1 cellular context compared by ENCODE assay signal in genomic region chr13:75760182-75760981, GRCh38.
TF ChIP-seq lines count a peak whose summit lies in the region.

No MANE protein-coding gene starts in this region.

TF ChIP-seq in HepG2, 621 proteins besides CTCF, POLR2A, EP300 and RAD21 (continued from another document and continues in another):
- TF ChIP-seq MIER2 (CRISPR knock-in tag; IDR thresholded peaks at IDR 0.05) (no peak; the same call in 1 of the 2 replicates), TOPORS (CRISPR knock-in tag; IDR thresholded peaks at IDR 0.05) (no peak), FOXC1 (CRISPR knock-in tag; IDR thresholded peaks at IDR 0.05; ENCODE audit: borderline replicate concordance) (no peak), ISL2 (CRISPR knock-in tag; IDR thresholded peaks at IDR 0.05) (peak; percentile 77), ZNF782 (CRISPR knock-in tag; IDR thresholded peaks at IDR 0.05; ENCODE audit: borderline replicate concordance) (no peak), ZNF383 (CRISPR knock-in tag; IDR thresholded peaks at IDR 0.05; ENCODE audit: borderline replicate concordance) (no peak), TCF7L2 (IDR thresholded peaks at IDR 0.05; ENCODE audit: low read depth, low read length) (peak; percentile 73; the same call in 1 of the 2 replicates), TEAD3 (CRISPR knock-in tag; optimal IDR thresholded peaks at IDR 0.05; ENCODE audit: borderline replicate concordance) (peak; percentile 39), ZKSCAN8 (CRISPR knock-in tag; IDR thresholded peaks at IDR 0.05; ENCODE audit: borderline replicate concordance) (peak; percentile 36; the same call in 1 of the 2 replicates), CREBL2 (CRISPR knock-in tag; IDR thresholded peaks at IDR 0.05; ENCODE audit: borderline replicate concordance) (no peak), NR1H2 (CRISPR knock-in tag; IDR thresholded peaks at IDR 0.05; ENCODE audit: borderline replicate concordance, low read depth) (no peak), ZNF235 (CRISPR knock-in tag; IDR thresholded peaks at IDR 0.05; ENCODE audit: borderline replicate concordance) (no peak), ZSCAN29 (CRISPR knock-in tag; conservative IDR thresholded peaks at IDR 0.05) (no peak; the same call in 1 of the 2 replicates), TERF1 (CRISPR knock-in tag; IDR thresholded peaks at IDR 0.05) (no peak), MIXL1 (CRISPR knock-in tag; IDR thresholded peaks at IDR 0.05) (peak; percentile 87; the same call in 1 of the 2 replicates), ZNF549 (CRISPR knock-in tag; IDR thresholded peaks at IDR 0.05) (no peak), KLF16 (CRISPR knock-in tag; IDR thresholded peaks at IDR 0.05) (peak in 1 of 2 experiments; percentile 82; a peak in 1 of 4 replicates), ZBTB3 (CRISPR knock-in tag; IDR thresholded peaks at IDR 0.05; ENCODE audit: borderline replicate concordance, low read depth) (no peak), MYPOP (CRISPR knock-in tag; IDR thresholded peaks at IDR 0.05) (0 out of 2 replicates have a peak, but pooled peaks have one; percentile 25), ZNF20 (CRISPR knock-in tag; IDR thresholded peaks at IDR 0.05) (no peak), PREB (CRISPR knock-in tag; IDR thresholded peaks at IDR 0.05) (no peak), CERS6 (CRISPR knock-in tag; IDR thresholded peaks at IDR 0.05) (no peak), ZNF33A (CRISPR knock-in tag; IDR thresholded peaks at IDR 0.05; ENCODE audit: borderline replicate concordance) (peak; percentile 40; the same call in 1 of the 2 replicates), ELF4 (CRISPR knock-in tag; IDR thresholded peaks at IDR 0.05; ENCODE audit: borderline replicate concordance) (no peak), DZIP1 (CRISPR knock-in tag; IDR thresholded peaks at IDR 0.05) (no peak), MLXIP (CRISPR knock-in tag; IDR thresholded peaks at IDR 0.05; ENCODE audit: borderline replicate concordance) (no peak), TEAD2 (CRISPR knock-in tag; IDR thresholded peaks at IDR 0.05) (no peak), ZNF280D (CRISPR knock-in tag; IDR thresholded peaks at IDR 0.05) (0 out of 2 replicates have a peak, but pooled peaks have one; percentile 75), HNRNPK (IDR thresholded peaks at IDR 0.05; ENCODE audit: low read depth, low read length, poor library complexity, severe bottlenecking) (no peak), NPAS2 (CRISPR knock-in tag; IDR thresholded peaks at IDR 0.05; ENCODE audit: borderline replicate concordance) (no peak), ARNT (IDR thresholded peaks at IDR 0.05) (no peak), HINFP (CRISPR knock-in tag; IDR thresholded peaks at IDR 0.05; ENCODE audit: low read depth) (no peak), SNRNP70 (IDR thresholded peaks at IDR 0.05; ENCODE audit: low read depth, low read length) (no peak), HES4 (CRISPR knock-in tag; IDR thresholded peaks at IDR 0.05; ENCODE audit: borderline replicate concordance) (no peak), IKZF1 (IDR thresholded peaks at IDR 0.05) (no peak), ZNF614 (CRISPR knock-in tag; IDR thresholded peaks at IDR 0.05; ENCODE audit: borderline replicate concordance) (peak; percentile 77), KMT2A (CRISPR knock-in tag; IDR thresholded peaks at IDR 0.05) (peak; percentile 56; the same call in 1 of the 2 replicates), ZNF780A (CRISPR knock-in tag; IDR thresholded peaks at IDR 0.05) (no peak), ZNF382 (CRISPR knock-in tag; IDR thresholded peaks at IDR 0.05; ENCODE audit: borderline replicate concordance) (no peak), RCOR2 (CRISPR knock-in tag; IDR thresholded peaks at IDR 0.05) (no peak), PITX1 (CRISPR knock-in tag; IDR thresholded peaks at IDR 0.05) (peak; percentile 94), SKI (IDR thresholded peaks at IDR 0.05; ENCODE audit: partially characterized antibody) (peak; percentile 69), BCL3 (CRISPR knock-in tag; IDR thresholded peaks at IDR 0.05) (peak; percentile 43), MIER3 (CRISPR knock-in tag; IDR thresholded peaks at IDR 0.05; ENCODE audit: borderline replicate concordance) (peak; percentile 75; the same call in 1 of the 2 replicates), ZNF432 (CRISPR knock-in tag; IDR thresholded peaks at IDR 0.05; ENCODE audit: borderline replicate concordance) (no peak), ZKSCAN1 (IDR thresholded peaks at IDR 0.05; ENCODE audit: low read length) (no peak), ZNF704 (CRISPR knock-in tag; IDR thresholded peaks at IDR 0.05; ENCODE audit: borderline replicate concordance) (no peak)
